18 cellular contexts compared by ENCODE assay signal in genomic region chr6:42484261-42484660, GRCh38. TPM values are rescaled to one million over a fixed set of nuclear protein-coding genes. Genes with fewer than 3 reads are reported as not detected.
A peak's percentile ranks its signal among the peaks of the same experiment; 100 is the strongest.
DNase-seq lines count a peak whose midpoint lies in the region; ATAC-seq, FAIRE-seq and TF ChIP-seq lines count a peak whose summit lies in the region.
"Had no signal": no experiment of that assay in that cellular context is flagged by ENCODE, and none has a peak within 500 bp of the region (broad histone marks: within the 10 kb centered on the region; RNA-seq: fewer than 3 reads in every experiment).

No MANE protein-coding gene starts in this region.

- H3K79me2 ChIP-seq in K562 (ENCODE audit: control insufficient read depth, insufficient read depth, low read length) (no peaks in the 10 kb centered on the region), osteoblast (ENCODE audit: insufficient read depth, low read length) (no peaks in the 10 kb centered on the region)

- ATAC-seq in IMR-90 (ENCODE audit: low read depth) (no peak), K562 (no peak)

- POLR2A ChIA-PET in IMR-90 (lab: Charles Lee; ENCODE audit: unreplicated experiment) (no interaction called here), K562 (lab: Yijun Ruan, JAX) (interaction anchor here (0.6 to 2.3 kb wide), 6 partner anchors 9 to 350 kb away, joined by 3 to 9 read pairs (median 4); no protein-coding TSS in a partner anchor)

- H3K4me2 ChIP-seq in IMR-90 (ENCODE audit: low read depth, low read length) (no peak overlapping the region), K562 (ENCODE audit: insufficient read depth, low read length) (no peak overlapping the region), osteoblast (ENCODE audit: insufficient read depth, low read length) (no peak overlapping the region)

- no peak overlapping the region for H2AK9ac ChIP-seq in IMR-90 (replicated peaks; ENCODE audit: low read depth, low read length, poor library complexity)

- H3K9me1 ChIP-seq in IMR-90 (ENCODE audit: insufficient read depth, low read length) = no peaks in the 10 kb centered on the region
- no peaks in the 10 kb centered on the region for H3K9me1 ChIP-seq in K562 (ENCODE audit: control insufficient read depth, insufficient read depth, low read length)

- TF ChIP-seq POLR2A in IMR-90 (IDR thresholded peaks at IDR 0.05; ENCODE audit: low read depth, low read length) (no peak), K562 (conservative IDR thresholded peaks at IDR 0.05) (no peak)

- no peak overlapping the region for H2BK5ac ChIP-seq in IMR-90 (ENCODE audit: low read depth, low read length, poor library complexity, severe bottlenecking)

- no peak for FAIRE-seq in K562 (lab: Jason Lieb, UNC)
- FAIRE-seq: GM12891, GM18507, H1 had no signal

- no peak overlapping the region for H3K14ac ChIP-seq in IMR-90 (replicated peaks; ENCODE audit: low read depth, low read length)

- H2BK15ac ChIP-seq in IMR-90 (ENCODE audit: low read depth, low read length) = no peak overlapping the region

- H4K8ac ChIP-seq in IMR-90 (ENCODE audit: low read depth in 2 of 2, low read length in 2 of 2) = no peak overlapping the region

- BruUV-seq in IMR-90 (replicated peaks; lab: Mats Ljungman, UMichigan) (no TSS peak), K562 (replicated peaks; lab: Mats Ljungman, UMichigan) (no TSS peak)

- dilution Hi-C loops in IMR-90 (cut with HindIII; ENCODE audit: low sequenced_read_pairs, unreplicated experiment) = no loop called here

- no peak overlapping the region for H2AFZ ChIP-seq in IMR-90 (replicated peaks; ENCODE audit: low read length, poor library complexity)
- no peak overlapping the region for H2AFZ ChIP-seq in K562 (ENCODE audit: low read depth, low read length)
- H2AFZ ChIP-seq in osteoblast (ENCODE audit: low read length) = peak overlapping the region; percentile 10

- intact Hi-C loops in IMR-90 (cut with micrococcal nuclease) = no loop called here
- intact Hi-C loops in K562 (cut with micrococcal nuclease) = no loop called here

- H3K27me3 ChIP-seq in IMR-90 (ENCODE audit: control insufficient read depth, insufficient read depth, low read length) = peaks cover 2% of the 10 kb centered on the region; the same call in 1 of the 2 replicates
- H3K27me3 ChIP-seq in K562 (ENCODE audit: control insufficient read depth in 2 of 2, insufficient read depth in 2 of 2, low read length in 2 of 2) = peaks cover 4 to 10% of the 10 kb centered on the region in 2 experiments; a peak in 4 of 5 replicates
- H3K27me3 ChIP-seq in osteoblast (ENCODE audit: insufficient read depth, low read length) = no peaks in the 10 kb centered on the region

- in situ Hi-C loops in IMR-90 (cut with MboI; ENCODE audit: low sequenced_read_pairs) (no loop called here), K562 (cut with MboI) (no loop called here)

- no peak overlapping the region for H4K5ac ChIP-seq in IMR-90 (ENCODE audit: low read depth, low read length)

- H3K18ac ChIP-seq in IMR-90 (ENCODE audit: low read depth, low read length) = no peak overlapping the region

- H3K9ac ChIP-seq in IMR-90 (ENCODE audit: low read depth, low read length) (no peak overlapping the region), K562 (ENCODE audit: insufficient read depth in 1 of 2, low read depth in 2 of 2, low read length in 2 of 2) (no peak overlapping the region)

- TF ChIP-seq EP300 in K562 (IDR thresholded peaks at IDR 0.05; ENCODE audit: low read length) = no peak

- H2BK120ac ChIP-seq in IMR-90 (ENCODE audit: low read depth, low read length) = no peak overlapping the region

- H4K91ac ChIP-seq in IMR-90 (ENCODE audit: insufficient read depth, low read depth, low read length) = no peak overlapping the region

- no peak overlapping the region for H2BK20ac ChIP-seq in IMR-90 (ENCODE audit: low read depth, low read length)

- 0 out of 2 replicates have a peak overlapping the region, but pooled peaks have one; percentile 33 for H3K23ac ChIP-seq in IMR-90 (ENCODE audit: low read depth, low read length)

- H4K20me1 ChIP-seq in IMR-90 (ENCODE audit: insufficient read depth, low read length) (no peaks in the 10 kb centered on the region), K562 (replicated peaks; ENCODE audit: control insufficient read depth, insufficient read depth, low read length) (no peaks in the 10 kb centered on the region), osteoblast (ENCODE audit: insufficient read depth, low read length) (no peaks in the 10 kb centered on the region)

- H2AK5ac ChIP-seq in IMR-90 (ENCODE audit: low read depth, low read length) = no peak overlapping the region

- no peak for TF ChIP-seq RAD21 in IMR-90 (IDR thresholded peaks at IDR 0.05; ENCODE audit: low read length)
- TF ChIP-seq RAD21 in K562 (CRISPR knock-in tag; conservative IDR thresholded peaks at IDR 0.05 in 1 of 2, IDR thresholded peaks at IDR 0.05 in 1 of 2) = no peak

- no peak overlapping the region for H3K27ac ChIP-seq in IMR-90 (ENCODE audit: insufficient read depth, low read length)
- no peak overlapping the region for H3K27ac ChIP-seq in K562 (ENCODE audit: extremely low read depth, low read depth, low read length)
- no peak overlapping the region for H3K27ac ChIP-seq in osteoblast (ENCODE audit: low read depth, low read length)

- H3K56ac ChIP-seq in IMR-90 (ENCODE audit: extremely low read depth, insufficient read depth, low read length) = no peak overlapping the region

- H3K4ac ChIP-seq in IMR-90 (ENCODE audit: low read depth, low read length) = no peak overlapping the region

- H3K36me3 ChIP-seq in IMR-90 (ENCODE audit: control insufficient read depth, insufficient read depth, low read length) (no peaks in the 10 kb centered on the region), K562 (ENCODE audit: control insufficient read depth, insufficient read depth, low read length) (no peaks in the 10 kb centered on the region), osteoblast (ENCODE audit: insufficient read depth, low read length) (no peaks in the 10 kb centered on the region)

- DNase-seq in IMR-90 (no peak), K562 (ENCODE audit: extremely low read depth in 1 of 4, low spot score in 3 of 4) (no peak), osteoblast (ENCODE audit: insufficient read length, low spot score, missing footprints) (no peak), NCI-H1092 (lab: John Stamatoyannopoulos, UW) (no peak), mucosa of gallbladder (ENCODE audit: low spot score) (no peak)
- DNase-seq in activated effector memory CD4-positive, alpha-beta T cell treated with Interleukin-2 at 50 U/mL for 16 hours = no peak
- DNase-seq: C1 segment of cervical spinal cord; Calu3; CD4-positive, alpha-beta memory T cell; COR-L47; DMS53; DMS79 treated with DMSO at 0.1 percent for 48 hours; GF-D8; H7; HCEC 1CT had no signal

- H3K4me3 ChIP-seq in IMR-90 (ENCODE audit: insufficient read depth, low read depth, low read length) (no peak overlapping the region), K562 (no peak overlapping the region), osteoblast (ENCODE audit: insufficient read depth, low read length) (no peak overlapping the region)

- H3K4me1 ChIP-seq in IMR-90 (ENCODE audit: control insufficient read depth, insufficient read depth, low read length) (peaks cover 7% of the 10 kb centered on the region), K562 (replicated peaks in 1 of 2; ENCODE audit: control insufficient read depth in 2 of 2, insufficient read depth in 2 of 2, low read length in 2 of 2) (no peaks in the 10 kb centered on the region), osteoblast (ENCODE audit: insufficient read depth, low read length) (no peaks in the 10 kb centered on the region)

- no CpG with 5 or more reads among the region's 1 CpG for WGBS in IMR-90 (ENCODE audit: extremely low coverage in 2 of 2, insufficient read length in 1 of 2), 2 experiments
- 0% methylated on average over 1 of the region's 1 CpG for WGBS in K562 (ENCODE audit: insufficient coverage, low coverage, missing lambda C conversion rate)

- H3K79me1 ChIP-seq in IMR-90 (ENCODE audit: low read depth in 1 of 2, low read length in 2 of 2) = no peaks in the 10 kb centered on the region

- H3K9me3 ChIP-seq in IMR-90 (ENCODE audit: control insufficient read depth, insufficient read depth, low read length) (no peaks in the 10 kb centered on the region), K562 (replicated peaks; ENCODE audit: control insufficient read depth, insufficient read depth, low read depth, low read length) (no peaks in the 10 kb centered on the region), osteoblast (ENCODE audit: low read depth, low read length) (no peaks in the 10 kb centered on the region)

- TF ChIP-seq CTCF in IMR-90 (conservative IDR thresholded peaks at IDR 0.05; ENCODE audit: low read depth, low read length) = no peak
- TF ChIP-seq CTCF in K562 (IDR thresholded peaks at IDR 0.05 in 2 of 3, conservative IDR thresholded peaks at IDR 0.05 in 1 of 3; ENCODE audit: insufficient read depth in 2 of 3, low read depth in 1 of 3, low read length in 3 of 3) = no peak
- TF ChIP-seq CTCF in osteoblast (IDR thresholded peaks at IDR 0.05; ENCODE audit: extremely low read depth, low read depth, low read length) = no peak

- CTCF ChIA-PET in IMR-90 (lab: Yijun Ruan, JAX) = interaction anchor here (1.1 to 1.2 kb wide), 2 partner anchors 9 to 48 kb away, joined by 3 read pairs; no protein-coding TSS in a partner anchor
- CTCF ChIA-PET in K562 (lab: Yijun Ruan, JAX; ENCODE audit: low intra/inter-chr PET ratio) = no interaction called here

RNA-seq across cellular contexts. Expression of gene TRERF1, which starts 32.5 kb away (rescaled TPM):
- total RNA-seq in IMR-90 (2012; rRNA removed) = 6.3 and 6.7 TPM in 2 replicates
- 9.9 and 11.1 TPM in 2 replicates for polyA plus RNA-seq in IMR-90 (2012; rRNA removed)
- polyA plus RNA-seq in IMR-90 (2012; cell fraction: cytosol; rRNA removed) = 3.8 and 6.1 TPM in 2 replicates
- polyA plus RNA-seq in IMR-90 (2012; cell fraction: nucleus; rRNA removed; ENCODE audit: low replicate concordance) = 26.9 and 30.3 TPM in 2 replicates
- total RNA-seq in K562 (2011; cell fraction: chromatin; rRNA removed; ENCODE audit: low replicate concordance) = 0.28 TPM in 1 of 2 replicates, not detected in the other
- total RNA-seq in K562 (2011; cell fraction: nucleolus; rRNA removed) = under 0.01 and 0.17 TPM in 2 replicates
- total RNA-seq in K562 (2011; cell fraction: nucleoplasm; rRNA removed) = 0.07 and 0.15 TPM in 2 replicates
- total RNA-seq in K562 (2014; rRNA removed) = 0.04 TPM in 1 of 2 replicates, not detected in the other
- total RNA-seq in K562 (2014; rRNA removed; fragmentation: Illumina TruSeq; extraction: Trizol) = 0.04 TPM in 1 of 2 replicates, not detected in the other
- total RNA-seq in K562 (2015; rRNA removed; fragmentation: Illumina TruSeq; extraction: Trizol) = 0.04 and 0.07 TPM in 2 replicates
- total RNA-seq in K562 (2021) = 0.16 and 0.20 TPM in 2 replicates
- 0.07 and 0.24 TPM in 2 replicates for polyA plus RNA-seq in K562 (2011; rRNA removed)
- 0.13 and 0.21 TPM in 2 replicates for polyA plus RNA-seq in K562 (2011; cell fraction: cytosol; rRNA removed)
- polyA plus RNA-seq in K562 (2011; cell fraction: nucleus; rRNA removed) = 0.28 and 0.44 TPM in 2 replicates
- polyA plus RNA-seq in K562 (2012) = 0.09 and 0.60 TPM in 2 replicates
- 0.07 and 0.10 TPM in 2 replicates for polyA plus RNA-seq in K562 (2014; fragmentation: Illumina TruSeq; extraction: Trizol)
- polyA plus RNA-seq in K562 (2014; fragmentation: Nextera tagmentation; extraction: Ambion mirVana) = not detected
- 0.04 and 0.07 TPM in 2 replicates for polyA plus RNA-seq in K562 (2014; rRNA removed)
- polyA minus RNA-seq in K562 (2011; rRNA and poly(A)+ RNA removed) = 0.07 and 0.18 TPM in 2 replicates
- polyA minus RNA-seq in K562 (2011; cell fraction: cytosol; rRNA and poly(A)+ RNA removed) = 0.29 and 0.64 TPM in 2 replicates
- polyA minus RNA-seq in K562 (2011; cell fraction: nucleus; rRNA and poly(A)+ RNA removed) = under 0.01 and 0.44 TPM in 2 replicates
- total RNA-seq in osteoblast = 3.8 and 4.7 TPM in 2 replicates
- 7.7 TPM for total RNA-seq in mucosa of gallbladder
